ENCODE assay signal across 9 cellular contexts in the genomic region with DNA sequence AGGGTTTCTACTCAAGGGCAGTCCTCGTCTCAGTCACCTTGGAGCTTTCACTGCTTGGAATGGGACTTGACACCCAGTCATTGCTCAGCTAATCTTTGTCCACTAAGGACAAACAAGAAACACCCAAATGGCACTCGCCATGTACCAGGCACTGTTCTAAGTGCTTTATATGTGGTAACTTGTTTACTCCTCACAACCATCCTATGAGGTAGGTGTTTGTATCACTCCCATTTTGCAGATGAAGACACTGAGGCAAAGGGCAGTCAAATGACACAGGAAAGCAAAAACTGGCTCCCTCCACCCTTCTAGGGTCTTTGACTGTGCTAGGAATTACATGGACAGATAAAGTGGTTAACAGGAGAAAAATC. TPM values are rescaled to one million over a fixed set of nuclear protein-coding genes. Genes with fewer than 3 reads are reported as not detected.
A peak's percentile ranks its signal among the peaks of the same experiment; 100 is the strongest.
DNase-seq lines count a peak whose midpoint lies in the region; ATAC-seq and TF ChIP-seq lines count a peak whose summit lies in the region.
"Had no signal": no experiment of that assay in that cellular context is flagged by ENCODE, and none has a peak within 500 bp of the region (broad histone marks: within the 10 kb centered on the region; RNA-seq: fewer than 3 reads in every experiment).

No MANE protein-coding gene starts in this region.

- H3K27me3 ChIP-seq in mucosa of stomach (ENCODE audit: control insufficient read depth, insufficient read depth, low read length) (no peaks in the 10 kb centered on the region), upper lobe of left lung (no peaks in the 10 kb centered on the region), MG63 (no peaks in the 10 kb centered on the region)

- no peak for TF ChIP-seq EP300 in upper lobe of left lung (IDR thresholded peaks at IDR 0.05)

- H3K9me3 ChIP-seq in mucosa of stomach (ENCODE audit: control insufficient read depth, low read length) = no peaks in the 10 kb centered on the region
- no peaks in the 10 kb centered on the region for H3K9me3 ChIP-seq in upper lobe of left lung
- H3K9me3 ChIP-seq in MG63 = no peaks in the 10 kb centered on the region

- peak overlapping the region; percentile 44 for H3K9ac ChIP-seq in mucosa of stomach (ENCODE audit: low read length)

- H3K27ac Mint-ChIP-seq in activated naive CD4-positive, alpha-beta T cell treated with anti-CD3 and anti-CD28 coated beads, Interleukin-2, amount 50 U/mL, for 24 hours = peak overlapping the region; percentile 72

- peaks cover 78% of the 10 kb centered on the region for H3K4me1 Mint-ChIP-seq in activated naive CD4-positive, alpha-beta T cell treated with anti-CD3 and anti-CD28 coated beads, Interleukin-2, amount 50 U/mL, for 24 hours

- H3K27me3 Mint-ChIP-seq in activated naive CD4-positive, alpha-beta T cell treated with anti-CD3 and anti-CD28 coated beads, Interleukin-2, amount 50 U/mL, for 24 hours = no peaks in the 10 kb centered on the region

- WGBS in adipose tissue, 3 donors = 43 to 80% (median 73%) methylated on average over 2 of the region's 2 CpGs
- WGBS in upper lobe of left lung, 2 donors = 39 to 74% methylated on average over 2 of the region's 2 CpGs

- H3K4me1 ChIP-seq in mucosa of stomach (ENCODE audit: control insufficient read depth, insufficient read depth, low read length) (peaks cover 72% of the 10 kb centered on the region), upper lobe of left lung (peaks cover 85 to 92% (median 89%) of the 10 kb centered on the region in 4 donors)

- ATAC-seq in upper lobe of left lung (ENCODE audit: low FRiP score in 2 of 2) = no peak
- no peak for ATAC-seq in HG02623 (IDR thresholded peaks at IDR 0.05; ENCODE audit: unreplicated experiment)

- H3K27ac ChIP-seq in adipose tissue (ENCODE audit: low read depth, low read length) = peak overlapping the region; percentile 26
- H3K27ac ChIP-seq in upper lobe of left lung = peak overlapping the region; percentile 54 to 97 (median 88)

- H3K4me3 ChIP-seq in mucosa of stomach (ENCODE audit: low read length) (no peak overlapping the region), upper lobe of left lung (no peak overlapping the region), MG63 (no peak overlapping the region)

- H3K4me3 Mint-ChIP-seq in activated naive CD4-positive, alpha-beta T cell treated with anti-CD3 and anti-CD28 coated beads, Interleukin-2, amount 50 U/mL, for 24 hours = peak overlapping the region; percentile 49

- no peaks in the 10 kb centered on the region for H3K9me3 Mint-ChIP-seq in activated naive CD4-positive, alpha-beta T cell treated with anti-CD3 and anti-CD28 coated beads, Interleukin-2, amount 50 U/mL, for 24 hours

- TF ChIP-seq POLR2A in upper lobe of left lung (IDR thresholded peaks at IDR 0.05) = no peak

- H3K36me3 ChIP-seq in mucosa of stomach (ENCODE audit: control insufficient read depth, insufficient read depth, low read length) (no peaks in the 10 kb centered on the region), upper lobe of left lung (peaks cover 0 to 8% (median 2%) of the 10 kb centered on the region in 4 donors), MG63 (peaks cover 3% of the 10 kb centered on the region; the same call in 1 of the 2 replicates)

- peaks cover 3% of the 10 kb centered on the region for H3K36me3 Mint-ChIP-seq in activated naive CD4-positive, alpha-beta T cell treated with anti-CD3 and anti-CD28 coated beads, Interleukin-2, amount 50 U/mL, for 24 hours

- no peak for DNase-seq in activated naive CD4-positive, alpha-beta T cell treated with anti-CD3 and anti-CD28 coated beads, Interleukin-2, amount 50 U/mL, for 16 hours
- DNase-seq in upper lobe of left lung (no peak), COLO829 (ENCODE audit: low spot score) (no peak), MG63 (no peak)
- DNase-seq: stimulated activated CD4-positive, alpha-beta T cell treated with anti-CD3 and anti-CD28 coated beads, Interleukin-1b, Interleukin-23, amount 100 ng/mL, for 48 hours had no signal

- TF ChIP-seq CTCF in upper lobe of left lung (IDR thresholded peaks at IDR 0.05) = no peak

RNA-seq across cellular contexts. Expression of gene DNAJB12, which starts 24.7 kb away (rescaled TPM):
- 10 to 100 TPM; 14.4 to 32.7 (median 19.4) TPM for polyA plus RNA-seq in adipose tissue
- total RNA-seq in upper lobe of left lung = 10 to 100 TPM; 24.4 to 81.7 (median 49.2) TPM
- total RNA-seq in MG63 (2014; rRNA removed; shearing (Covaris generic); ENCODE audit: low replicate concordance) = 19.3 and 24.4 TPM in 2 replicates

RNA-seq across cellular contexts. Expression of gene DDIT4, which starts 56.3 kb away (rescaled TPM):
- 1,000 to 10,000 TPM in 1 of 3 donors, 100 to 1,000 TPM in 2; 103 to 1,196 (median 199) TPM for polyA plus RNA-seq in adipose tissue
- total RNA-seq in upper lobe of left lung = 100 to 1,000 TPM in 5 of 6 donors, 10 to 100 TPM in 1; 81.0 to 218 (median 151) TPM
- total RNA-seq in MG63 (2014; rRNA removed; shearing (Covaris generic); ENCODE audit: low replicate concordance) = 260 and 266 TPM in 2 replicates
